ENCODE assay signal across 8 cellular contexts in the genomic region with DNA sequence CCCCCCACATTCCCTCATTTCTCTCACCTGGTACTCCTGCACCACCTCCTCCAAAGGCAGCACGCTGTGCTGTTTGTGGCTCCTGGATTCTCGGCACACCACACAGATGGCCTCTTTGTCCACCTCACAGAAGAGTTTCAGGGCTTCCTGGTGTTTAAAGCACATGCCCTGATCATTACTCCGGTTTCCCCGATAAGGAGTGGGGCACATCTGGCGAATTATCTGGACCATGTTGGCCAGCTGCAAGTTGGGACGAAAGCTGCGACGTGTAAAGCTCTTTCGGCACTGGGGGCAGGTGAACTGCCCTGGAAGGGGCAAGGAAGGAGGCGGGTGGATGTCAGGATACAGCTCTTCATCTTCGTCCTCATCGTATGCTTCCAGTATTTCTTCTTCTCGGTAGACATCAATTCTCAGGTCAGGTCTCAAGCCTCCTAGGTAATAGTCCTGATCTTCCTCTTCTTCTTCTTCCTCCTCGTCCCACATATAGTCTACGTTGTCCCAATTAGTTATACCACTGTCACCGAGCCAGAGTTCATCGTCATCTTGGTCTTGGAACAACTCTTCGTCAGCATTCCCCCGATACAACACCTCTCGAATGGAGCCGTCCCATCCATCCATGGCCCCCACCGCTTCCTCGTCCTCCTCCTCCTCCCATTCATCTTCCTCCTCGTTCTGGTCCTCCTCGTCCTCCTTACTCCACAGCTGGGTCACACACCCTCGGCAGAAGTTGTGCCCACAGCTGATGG. TPM values are rescaled to one million over a fixed set of nuclear protein-coding genes. Genes with fewer than 3 reads are reported as not detected.
A peak's percentile ranks its signal among the peaks of the same experiment; 100 is the strongest.
DNase-seq lines count a peak whose midpoint lies in the region; ATAC-seq and FAIRE-seq lines count a peak whose summit lies in the region.

No MANE protein-coding gene starts in this region.

- H3K36me3 Mint-ChIP-seq in activated CD4-positive, alpha-beta memory T cell treated with anti-CD3 and anti-CD28 coated beads for 36 hours, result peaks cover 28% of the 10 kb centered on the region
- peaks cover 19 to 41% of the 10 kb centered on the region in 2 donors for H3K36me3 Mint-ChIP-seq in stimulated activated naive B cell treated with anti-CD40 and anti-IgM and Interleukin-4, amounts not matched to agents 10 μg/mL and 1 μg/mL and 100 μg/mL, for 72 hours

- peak overlapping the region; percentile 97 for H3K27ac Mint-ChIP-seq in activated CD4-positive, alpha-beta memory T cell treated with anti-CD3 and anti-CD28 coated beads for 36 hours
- H3K27ac Mint-ChIP-seq in stimulated activated naive B cell treated with anti-CD40 and anti-IgM and Interleukin-4, amounts not matched to agents 10 μg/mL and 1 μg/mL and 100 μg/mL, for 72 hours, result peak overlapping the region; percentile 99

- peaks cover 30% of the 10 kb centered on the region for H3K36me3 ChIP-seq in HAP-1 (replicated peaks)

- H3K9me3 Mint-ChIP-seq in activated CD4-positive, alpha-beta memory T cell treated with anti-CD3 and anti-CD28 coated beads for 36 hours, result no peaks in the 10 kb centered on the region
- H3K9me3 Mint-ChIP-seq in stimulated activated naive B cell treated with anti-CD40 and anti-IgM and Interleukin-4, amounts not matched to agents 10 μg/mL and 1 μg/mL and 100 μg/mL, for 72 hours, result no peaks in the 10 kb centered on the region

- CTCF ChIA-PET in activated CD4-positive, alpha-beta memory T cell treated with anti-CD3 and anti-CD28 coated beads for 36 hours (lab: Charles Lee), result interaction anchor here (1.2 to 2.6 kb wide), 7 partner anchors 8 to 76 kb away, joined by 3 to 7 read pairs (median 5); no protein-coding TSS in a partner anchor

- no peak for FAIRE-seq in RCC 7860 (lab: Jason Lieb, UNC)

- no peak for ATAC-seq in stimulated activated naive B cell treated with anti-CD40 and anti-IgM and Interleukin-4, amounts not matched to agents 10 μg/mL and 1 μg/mL and 100 μg/mL, for 72 hours (replicated peaks)
- ATAC-seq in GM18861 (IDR thresholded peaks at IDR 0.05; ENCODE audit: unreplicated experiment), result no peak

- peak overlapping the region; percentile 96 for H3K4me3 ChIP-seq in HAP-1
- H3K4me3 ChIP-seq in iPS-11a (ENCODE audit: low read depth, low read length), result peak overlapping the region; percentile 86

- in situ Hi-C loops in HAP-1 (cut with MboI; ENCODE audit: low sequenced_read_pairs), result no loop called here

- H3K9me3 ChIP-seq in HAP-1, result no peaks in the 10 kb centered on the region

- no peaks in the 10 kb centered on the region for H3K27me3 ChIP-seq in HAP-1 (ENCODE audit: low read depth)

- DNase-seq in HAP-1 (ENCODE audit: low spot score in 2 of 2) (no peak), RCC 7860 (ENCODE audit: low spot score) (no peak), iPS-NIHi7 (ENCODE audit: extremely low spot score) (no peak), OCI-M1 (lab: John Stamatoyannopoulos, UW) (no peak)
- no peak for DNase-seq in activated CD4-positive, alpha-beta memory T cell treated with anti-CD3 and anti-CD28 coated beads for 36 hours
- no peak for DNase-seq in stimulated activated naive B cell treated with anti-CD40 and anti-IgM and Interleukin-4, amounts not matched to agents 10 μg/mL and 1 μg/mL and 100 μg/mL, for 72 hours

- H3K4me3 Mint-ChIP-seq in activated CD4-positive, alpha-beta memory T cell treated with anti-CD3 and anti-CD28 coated beads for 36 hours, result peak overlapping the region; percentile 96
- peak overlapping the region; percentile 93 to 99 for H3K4me3 Mint-ChIP-seq in stimulated activated naive B cell treated with anti-CD40 and anti-IgM and Interleukin-4, amounts not matched to agents 10 μg/mL and 1 μg/mL and 100 μg/mL, for 72 hours

- H3K27me3 Mint-ChIP-seq in activated CD4-positive, alpha-beta memory T cell treated with anti-CD3 and anti-CD28 coated beads for 36 hours, result no peaks in the 10 kb centered on the region
- H3K27me3 Mint-ChIP-seq in stimulated activated naive B cell treated with anti-CD40 and anti-IgM and Interleukin-4, amounts not matched to agents 10 μg/mL and 1 μg/mL and 100 μg/mL, for 72 hours, result no peaks in the 10 kb centered on the region

- H3K4me1 ChIP-seq in HAP-1, result peaks cover 11% of the 10 kb centered on the region

- POLR2A ChIA-PET in activated CD4-positive, alpha-beta memory T cell treated with anti-CD3 and anti-CD28 coated beads for 36 hours (lab: Charles Lee), result interaction anchor here (0.8 to 3.7 kb wide), 11 partner anchors 9 to 100 kb away, joined by 3 to 60 read pairs (median 11); a partner anchor contains a TSS

- intact Hi-C loops in activated CD4-positive, alpha-beta memory T cell treated with anti-CD3 and anti-CD28 coated beads for 36 hours (cut with micrococcal nuclease), result no loop called here

- peaks cover 45% of the 10 kb centered on the region for H3K4me1 Mint-ChIP-seq in activated CD4-positive, alpha-beta memory T cell treated with anti-CD3 and anti-CD28 coated beads for 36 hours (ENCODE audit: low read depth)
- H3K4me1 Mint-ChIP-seq in stimulated activated naive B cell treated with anti-CD40 and anti-IgM and Interleukin-4, amounts not matched to agents 10 μg/mL and 1 μg/mL and 100 μg/mL, for 72 hours, result peaks cover 30 to 49% of the 10 kb centered on the region in 2 donors

RNA-seq across cellular contexts. Expression of a gene that starts 0.8 kb away (rescaled TPM):
- total RNA-seq in activated CD4-positive, alpha-beta memory T cell treated with anti-CD3 and anti-CD28 coated beads for 36 hours, result 10 to 100 TPM; 10.9 to 11.7 TPM

RNA-seq across cellular contexts. Expression of a gene that starts 16.4 kb away (rescaled TPM):
- 1,000 to 10,000 TPM; 2,635 to 2,697 TPM for total RNA-seq in activated CD4-positive, alpha-beta memory T cell treated with anti-CD3 and anti-CD28 coated beads for 36 hours

RNA-seq across cellular contexts. Expression of a gene that starts 37.1 kb away (rescaled TPM):
- total RNA-seq in activated CD4-positive, alpha-beta memory T cell treated with anti-CD3 and anti-CD28 coated beads for 36 hours, result 10 to 100 TPM; 35.3 to 36.4 TPM

RNA-seq across cellular contexts. Expression of a gene that starts 55.2 kb away (rescaled TPM):
- total RNA-seq in activated CD4-positive, alpha-beta memory T cell treated with anti-CD3 and anti-CD28 coated beads for 36 hours, result 1 to 10 TPM; 2.9 to 3.5 TPM
